ENCODE assay signal across 18 cellular contexts in genomic region chr14:99235578-99235977, GRCh38. TPM values are rescaled to one million over a fixed set of nuclear protein-coding genes. Genes with fewer than 3 reads are reported as not detected.
DNase-seq lines count a peak whose midpoint lies in the region; ATAC-seq, FAIRE-seq and TF ChIP-seq lines count a peak whose summit lies in the region.
"Had no signal": no experiment of that assay in that cellular context is flagged by ENCODE, and none has a peak within 500 bp of the region (broad histone marks: within the 10 kb centered on the region; RNA-seq: fewer than 3 reads in every experiment).

No MANE protein-coding gene starts in this region.

- H3K27ac ChIP-seq in H1 (ENCODE audit: low read depth, low read length) (no peak overlapping the region), neural progenitor cell (no peak overlapping the region)
- H3K27ac ChIP-seq: A549, esophagus muscularis mucosa, left ventricle myocardium inferior, RWPE1 had no signal

- H2BK120ac ChIP-seq in H1 (replicated peaks; ENCODE audit: low read depth, low read length) = no peak overlapping the region

- no peak overlapping the region for H3K18ac ChIP-seq in H1 (ENCODE audit: extremely low read depth, low read length)

- H4K20me1 ChIP-seq in H1 (replicated peaks in 1 of 2; ENCODE audit: control insufficient read depth in 1 of 2, insufficient read depth in 2 of 2, low read length in 2 of 2) (no peaks in the 10 kb centered on the region), neural progenitor cell (ENCODE audit: low read depth) (no peaks in the 10 kb centered on the region)

- peak overlapping the region; percentile 44 to 64 (median 51); a peak in 6 of 8 replicates for H3K4me3 ChIP-seq in H1 (ENCODE audit: extremely low read depth in 1 of 4, insufficient read depth in 2 of 4, low read depth in 3 of 4, low read length in 4 of 4)
- peak overlapping the region; percentile 49 for H3K4me3 ChIP-seq in neural progenitor cell
- H3K4me3 ChIP-seq: A549, esophagus muscularis mucosa, left ventricle myocardium inferior had no signal

- H4K8ac ChIP-seq in H1 (ENCODE audit: extremely low read depth, insufficient read depth, low read length) = no peak overlapping the region

- H3K9me3 ChIP-seq in H1 (ENCODE audit: insufficient read depth in 2 of 2, low read depth in 1 of 2, low read length in 1 of 2) (no peaks in the 10 kb centered on the region), neural progenitor cell (ENCODE audit: low read depth) (no peaks in the 10 kb centered on the region)

- no peak overlapping the region for H2BK15ac ChIP-seq in H1 (ENCODE audit: low read length)

- no peak overlapping the region for H3K4ac ChIP-seq in H1 (replicated peaks; ENCODE audit: insufficient read length, low read depth, low read length)

- no peak for TF ChIP-seq CTCF in H1 (IDR thresholded peaks at IDR 0.05; ENCODE audit: control extremely low read depth in 1 of 3, insufficient read depth in 1 of 3, low read depth in 1 of 3, low read length in 3 of 3)
- TF ChIP-seq CTCF in neural progenitor cell (IDR thresholded peaks at IDR 0.05) = no peak

- H3K4me1 Mint-ChIP-seq in activated CD4-positive, alpha-beta T cell treated with anti-CD3 and anti-CD28 coated beads, Interleukin-2, amount 10 ng/mL, durations not matched to agents 7 days and 5 days = peaks cover 96% of the 10 kb centered on the region
- H3K4me1 Mint-ChIP-seq in T-helper 2 cell treated with Interferon-gamma antibody and Interleukin-4, amounts not matched to agents 5 μg/mL and 100 μg/mL, for 36 hours (ENCODE audit: low read depth) = peaks cover 86% of the 10 kb centered on the region
- peaks cover 27% of the 10 kb centered on the region for H3K4me1 Mint-ChIP-seq in neural progenitor cell
- H3K4me1 Mint-ChIP-seq: naive B cell had no signal

- CTCF ChIA-PET in activated CD4-positive, alpha-beta T cell treated with anti-CD3 and anti-CD28 coated beads, Interleukin-2, amount 10 ng/mL, durations not matched to agents 7 days and 5 days (lab: Charles Lee) = interaction anchor here (0.6 to 17.4 kb wide), 9 partner anchors 11 to 36 kb away, joined by 3 to 192 read pairs (median 5); partner anchors contain the start of gene BCL11B
- CTCF ChIA-PET in H1 (lab: Charles Lee; ENCODE audit: partially characterized antibody) = interaction anchor here (1.1 to 7.5 kb wide), 5 partner anchors 27 to 61 kb away, joined by 3 to 45 read pairs (median 6); no protein-coding TSS in a partner anchor

- no peak for TF ChIP-seq RAD21 in H1 (IDR thresholded peaks at IDR 0.05 in 1 of 2, conservative IDR thresholded peaks at IDR 0.05 in 1 of 2; ENCODE audit: low read depth in 2 of 2, low read length in 2 of 2)

- H3F3A ChIP-seq in neural progenitor cell (ENCODE audit: low read depth) = peaks cover 5% of the 10 kb centered on the region

- H3K36me3 Mint-ChIP-seq in activated CD4-positive, alpha-beta T cell treated with anti-CD3 and anti-CD28 coated beads, Interleukin-2, amount 10 ng/mL, durations not matched to agents 7 days and 5 days (ENCODE audit: low read depth) = peaks cover 79% of the 10 kb centered on the region
- H3K36me3 Mint-ChIP-seq in T-helper 2 cell treated with Interferon-gamma antibody and Interleukin-4, amounts not matched to agents 5 μg/mL and 100 μg/mL, for 36 hours (ENCODE audit: low read depth) = peaks cover 61% of the 10 kb centered on the region
- no peaks in the 10 kb centered on the region for H3K36me3 Mint-ChIP-seq in neural progenitor cell

- H3K79me2 ChIP-seq in H1 (ENCODE audit: control insufficient read depth in 1 of 2, insufficient read depth in 2 of 2, low read length in 2 of 2) (peaks cover 0 to 41% of the 10 kb centered on the region in 2 experiments; a peak in 2 of 4 replicates), neural progenitor cell (ENCODE audit: low read depth) (no peaks in the 10 kb centered on the region)

- no peak overlapping the region for H3K14ac ChIP-seq in H1 (ENCODE audit: insufficient read length)

- H3K23me2 ChIP-seq in H1 (ENCODE audit: low read depth, low read length) = peaks cover 5% of the 10 kb centered on the region; the same call in 1 of the 2 replicates

- FAIRE-seq in H1 (lab: Jason Lieb, UNC) = no peak
- FAIRE-seq: A549, colon, HepG2, urothelium cell line had no signal

- no peak overlapping the region for H2BK20ac ChIP-seq in H1 (ENCODE audit: low read length)

- H3K9me3 Mint-ChIP-seq in activated CD4-positive, alpha-beta T cell treated with anti-CD3 and anti-CD28 coated beads, Interleukin-2, amount 10 ng/mL, durations not matched to agents 7 days and 5 days = no peaks in the 10 kb centered on the region
- no peaks in the 10 kb centered on the region for H3K9me3 Mint-ChIP-seq in T-helper 2 cell treated with Interferon-gamma antibody and Interleukin-4, amounts not matched to agents 5 μg/mL and 100 μg/mL, for 36 hours
- H3K9me3 Mint-ChIP-seq in neural progenitor cell = peaks cover 3% of the 10 kb centered on the region

- no peak for ATAC-seq in HG02938 (IDR thresholded peaks at IDR 0.05; ENCODE audit: unreplicated experiment)
- no peak for ATAC-seq in GM18873 (IDR thresholded peaks at IDR 0.05; ENCODE audit: low FRiP score, unreplicated experiment)
- ATAC-seq: A549, HepG2 had no signal

- H4K91ac ChIP-seq in H1 (replicated peaks; ENCODE audit: insufficient read length, low read length) = no peak overlapping the region

- H3K4me1 ChIP-seq in H1 (replicated peaks in 1 of 4; ENCODE audit: control insufficient read depth in 3 of 4, insufficient read depth in 4 of 4, low read length in 3 of 4) (peaks cover 10 to 24% (median 17%) of the 10 kb centered on the region in 4 experiments), neural progenitor cell (peaks cover 17% of the 10 kb centered on the region)
- H3K4me1 ChIP-seq: A549, left ventricle myocardium inferior had no signal

- peak overlapping the region; percentile 78 for H3K4me3 Mint-ChIP-seq in activated CD4-positive, alpha-beta T cell treated with anti-CD3 and anti-CD28 coated beads, Interleukin-2, amount 10 ng/mL, durations not matched to agents 7 days and 5 days
- peak overlapping the region; percentile 88 for H3K4me3 Mint-ChIP-seq in T-helper 2 cell treated with Interferon-gamma antibody and Interleukin-4, amounts not matched to agents 5 μg/mL and 100 μg/mL, for 36 hours
- H3K4me3 Mint-ChIP-seq in neural progenitor cell = peak overlapping the region; percentile 77

- H2BK12ac ChIP-seq in H1 (ENCODE audit: low read depth, low read length) = no peak overlapping the region

- H2AFZ ChIP-seq in H1 (ENCODE audit: low read length) (no peak overlapping the region), neural progenitor cell (replicated peaks) (no peak overlapping the region)

- TF ChIP-seq EP300 in H1 (IDR thresholded peaks at IDR 0.05; ENCODE audit: borderline replicate concordance in 1 of 2, low read depth in 2 of 2, low read length in 2 of 2) = no peak

- WGBS in H1 (ENCODE audit: extremely low coverage in 1 of 2, insufficient coverage in 1 of 2, insufficient read length in 1 of 2, insufficient replicate concordance in 2 of 2, low coverage in 1 of 2, low lambda C conversion rate in 2 of 2, missing lambda C conversion rate in 1 of 2), 2 experiments = 18% methylated on average over 2 of the region's 6 CpGs; no CpG with 5 or more reads in 1 of the 2 experiments

- H3K79me1 ChIP-seq in H1 (ENCODE audit: low read depth, low read length) = peaks cover 4% of the 10 kb centered on the region; the same call in 1 of the 2 replicates

- H2BK5ac ChIP-seq in H1 (ENCODE audit: low read depth, low read length) = no peak overlapping the region; the same call in 1 of the 2 replicates

- no peak for DNase-seq in activated CD4-positive, alpha-beta T cell treated with anti-CD3 and anti-CD28 coated beads, Interleukin-2, amount 10 ng/mL, durations not matched to agents 7 days and 5 days
- no peak for DNase-seq in activated CD4-positive, alpha-beta T cell treated with anti-CD3 and anti-CD28 coated beads, Interleukin-2, amount 50 U/mL, for 4 hours
- DNase-seq in T-helper 2 cell treated with Interferon-gamma antibody and Interleukin-4, amounts not matched to agents 5 μg/mL and 100 μg/mL, for 36 hours (ENCODE audit: low spot score) = no peak
- DNase-seq in H1 (ENCODE audit: low read depth in 1 of 2, low spot score in 2 of 2) = no peak
- no peak for DNase-seq in neural progenitor cell (ENCODE audit: low spot score)
- no peak for DNase-seq in CD1c-positive myeloid dendritic cell (ENCODE audit: extremely low spot score)
- DNase-seq: amniotic stem cell, COR-L47, left ventricle myocardium inferior, naive B cell had no signal

- no peaks in the 10 kb centered on the region for H3K27me3 Mint-ChIP-seq in activated CD4-positive, alpha-beta T cell treated with anti-CD3 and anti-CD28 coated beads, Interleukin-2, amount 10 ng/mL, durations not matched to agents 7 days and 5 days
- H3K27me3 Mint-ChIP-seq in T-helper 2 cell treated with Interferon-gamma antibody and Interleukin-4, amounts not matched to agents 5 μg/mL and 100 μg/mL, for 36 hours (ENCODE audit: low read depth) = no peaks in the 10 kb centered on the region
- peaks cover 7% of the 10 kb centered on the region for H3K27me3 Mint-ChIP-seq in neural progenitor cell (ENCODE audit: insufficient read depth, low read depth)

- TF ChIP-seq POLR2A in H1 (IDR thresholded peaks at IDR 0.05; ENCODE audit: control extremely low read depth in 1 of 2, low read depth in 2 of 2, low read length in 2 of 2) = no peak

- no peak overlapping the region for H3K56ac ChIP-seq in H1 (replicated peaks; ENCODE audit: insufficient read length, low read depth, low read length)

- no peaks in the 10 kb centered on the region for H3K27me3 ChIP-seq in H1 (replicated peaks in 1 of 4; ENCODE audit: control insufficient read depth in 3 of 4, extremely low read depth in 1 of 4, insufficient read depth in 3 of 4, low read length in 3 of 4)
- no peaks in the 10 kb centered on the region for H3K27me3 ChIP-seq in neural progenitor cell

- peak overlapping the region; percentile 96 for H3K27ac Mint-ChIP-seq in activated CD4-positive, alpha-beta T cell treated with anti-CD3 and anti-CD28 coated beads, Interleukin-2, amount 10 ng/mL, durations not matched to agents 7 days and 5 days
- H3K27ac Mint-ChIP-seq in T-helper 2 cell treated with Interferon-gamma antibody and Interleukin-4, amounts not matched to agents 5 μg/mL and 100 μg/mL, for 36 hours = peak overlapping the region; percentile 94
- H3K27ac Mint-ChIP-seq in neural progenitor cell = no peak overlapping the region

- H3K4me2 ChIP-seq in H1 (ENCODE audit: insufficient read depth in 1 of 2, low read depth in 2 of 2, low read length in 2 of 2) = peak overlapping the region; percentile 84 to 89
- peak overlapping the region; percentile 78 for H3K4me2 ChIP-seq in neural progenitor cell
- H3K4me2 ChIP-seq: A549 had no signal

- no peak overlapping the region for H4K5ac ChIP-seq in H1 (ENCODE audit: insufficient read length, low read depth, low read length)

- POLR2A ChIA-PET in activated CD4-positive, alpha-beta T cell treated with anti-CD3 and anti-CD28 coated beads, Interleukin-2, amount 10 ng/mL, durations not matched to agents 7 days and 5 days (lab: Charles Lee) = interaction anchor here (1.0 kb wide), 1 partner anchor 31 kb away, joined by 4 read pairs; no protein-coding TSS in a partner anchor
- POLR2A ChIA-PET in H1 (lab: Charles Lee; ENCODE audit: partially characterized antibody) = interaction anchor here (1.2 to 4.4 kb wide), 2 partner anchors 10 to 14 kb away, joined by 3 to 28 read pairs; no protein-coding TSS in a partner anchor

- no peaks in the 10 kb centered on the region for H3K36me3 ChIP-seq in H1 (ENCODE audit: control insufficient read depth in 2 of 4, insufficient read depth in 4 of 4, low read length in 3 of 4)
- no peaks in the 10 kb centered on the region for H3K36me3 ChIP-seq in neural progenitor cell
- H3K36me3 ChIP-seq: esophagus muscularis mucosa, left ventricle myocardium inferior had no signal

- no peak overlapping the region for H2AK5ac ChIP-seq in H1 (ENCODE audit: low read depth, low read length)

- H3K9ac ChIP-seq in H1 (replicated peaks in 1 of 4; ENCODE audit: extremely low read depth in 1 of 4, low read depth in 3 of 4, low read length in 3 of 4) (no peak overlapping the region; a peak in 1 of 7 replicates), neural progenitor cell (no peak overlapping the region)

- H3K23ac ChIP-seq in H1 (ENCODE audit: insufficient read length) = no peak overlapping the region

RNA-seq across cellular contexts. Expression of gene BCL11B, which starts 36.4 kb away (rescaled TPM):
- total RNA-seq in activated CD4-positive, alpha-beta T cell treated with anti-CD3 and anti-CD28 coated beads, Interleukin-2, amount 10 ng/mL, durations not matched to agents 7 days and 5 days = 100 to 1,000 TPM; 115 to 116 TPM
- total RNA-seq in H1 (2021; fragmentation: NEBNext Ultra II Directional; extraction: Animal tissue kit (Norgen Biotek cat#: 25700)) = 5.9 TPM in 2 replicates
- 0.63 and 0.80 TPM in 2 replicates for polyA plus RNA-seq in H1 (2011; rRNA removed)
- 0.85 TPM for polyA plus RNA-seq in H1 (2011; cell fraction: cytosol; rRNA removed)
- 1.5 TPM for polyA plus RNA-seq in H1 (2011; cell fraction: nucleus; rRNA removed)
- polyA plus RNA-seq in H1 (2012, experiment 1 of 2) = 1.1 to 2.2 TPM (median 1.2 TPM) in 4 replicates
- 0.22 TPM for polyA plus RNA-seq in H1 (2012, experiment 2 of 2)
- 2.1 TPM for polyA plus RNA-seq in H1 (2013, experiment 1 of 2)
- polyA plus RNA-seq in H1 (2013, experiment 2 of 2) = 2.1 TPM
- 1.7 and 1.9 TPM in 2 replicates for polyA minus RNA-seq in H1 (2011; rRNA and poly(A)+ RNA removed)
- 3.2 TPM for polyA minus RNA-seq in H1 (2011; cell fraction: cytosol; rRNA and poly(A)+ RNA removed)
- 4.1 TPM for polyA minus RNA-seq in H1 (2011; cell fraction: nucleus; rRNA and poly(A)+ RNA removed)
- 1.3 and 1.5 TPM in 2 replicates for total RNA-seq in neural progenitor cell (ENCODE audit: low replicate concordance)
- total RNA-seq: HepG2 had no signal
- polyA plus RNA-seq: HepG2 had no signal

Comparison
In these comparisons a context has a peak if more than half of its experiments do, and no peak if none do; other contexts are left out.
1. RNA of gene BCL11B, which starts 36.4 kb away (total RNA-seq): 115 to 116 TPM in activated CD4-positive, alpha-beta T cell treated with anti-CD3 and anti-CD28 coated beads, Interleukin-2, amount 10 ng/mL, durations not matched to agents 7 days and 5 days; 5.9 TPM in H1 and 1.3 to 1.5 TPM in neural progenitor cell; every median in the first group is over 10 times any median in the second.
2. Peak in every context shown above with its lines, with median percentiles within 50 percentile points of each other: H3K4me3 Mint-ChIP-seq.